ENCODE assay signal across 29 cellular contexts in genomic region chr4:123017078-123017477, GRCh38.
"Had no signal": no experiment of that assay in that cellular context is flagged by ENCODE, and none has a peak within 500 bp of the region (broad histone marks: within the 10 kb centered on the region; RNA-seq: fewer than 3 reads in every experiment).

No MANE protein-coding gene starts in this region.

- H3K4me2 ChIP-seq: hepatocyte had no signal

- DNase-seq: activated CD4-positive, alpha-beta T cell treated with anti-CD3 and anti-CD28 coated beads, Interleukin-2, amount 10 ng/mL, durations not matched to agents 7 days and 5 days; activated CD4-positive, CD25-positive, alpha-beta regulatory T cell treated with anti-CD3 and anti-CD28 coated beads, Interleukin-2, amount 50 U/mL, for 72 hours; activated CD8-positive, alpha-beta memory T cell treated with anti-CD3 and anti-CD28 coated beads, Interleukin-2, amount 10 ng/mL, durations not matched to agents 7 days and 5 days; activated CD8-positive, alpha-beta T cell treated with anti-CD3 and anti-CD28 coated beads for 36 hours; activated gamma-delta T cell treated with Interleukin-2 at 50 U/mL for 16 hours; activated T-cell treated with anti-CD3 and anti-CD28 coated beads for 4 hours; colonic mucosa; dorsolateral prefrontal cortex; effector memory CD8-positive, alpha-beta T cell; glutamatergic neuron; immature natural killer cell; naive thymus-derived CD4-positive, alpha-beta T cell; stimulated activated CD4-positive, alpha-beta T cell treated with anti-CD3 and anti-CD28 coated beads, Interleukin-1b, Interleukin-23, amount 100 ng/mL, for 48 hours; stimulated activated naive CD8-positive, alpha-beta T cell treated with anti-CD3 and anti-CD28 coated beads, Interleukin-15, amount 100 ng/mL, for 72 hours; WERI-Rb-1 had no signal

- ATAC-seq: activated CD8-positive, alpha-beta memory T cell treated with anti-CD3 and anti-CD28 coated beads, Interleukin-2, amount 10 ng/mL, durations not matched to agents 7 days and 5 days; activated CD8-positive, alpha-beta T cell treated with anti-CD3 and anti-CD28 coated beads for 36 hours; activated naive CD4-positive, alpha-beta T cell treated with anti-CD3 and anti-CD28 coated beads, Interleukin-2, amount 50 U/mL, for 72 hours; effector memory CD8-positive, alpha-beta T cell; left lobe of liver; naive thymus-derived CD4-positive, alpha-beta T cell; pancreas; psoas muscle; stimulated activated naive CD8-positive, alpha-beta T cell treated with anti-CD3 and anti-CD28 coated beads, Interleukin-15, amount 100 ng/mL, for 72 hours had no signal

- H3K4me3 ChIP-seq: adrenal gland, ascending aorta, breast epithelium, colonic mucosa, dorsolateral prefrontal cortex, esophagus muscularis mucosa, hepatocyte, lung, pancreas, psoas muscle, right atrium auricular region, skin epidermis, tibial nerve had no signal

- H3K4me1 Mint-ChIP-seq: activated CD4-positive, alpha-beta T cell treated with anti-CD3 and anti-CD28 coated beads, Interleukin-2, amount 10 ng/mL, durations not matched to agents 7 days and 5 days; activated CD8-positive, alpha-beta memory T cell treated with anti-CD3 and anti-CD28 coated beads, Interleukin-2, amount 10 ng/mL, durations not matched to agents 7 days and 5 days; central memory CD8-positive, alpha-beta T cell; immature natural killer cell; naive thymus-derived CD4-positive, alpha-beta T cell; stimulated activated naive CD8-positive, alpha-beta T cell treated with anti-CD3 and anti-CD28 coated beads, Interleukin-15, amount 100 ng/mL, for 72 hours had no signal

- H3K27me3 Mint-ChIP-seq: activated CD4-positive, alpha-beta T cell treated with anti-CD3 and anti-CD28 coated beads, Interleukin-2, amount 10 ng/mL, durations not matched to agents 7 days and 5 days; activated CD8-positive, alpha-beta memory T cell treated with anti-CD3 and anti-CD28 coated beads, Interleukin-2, amount 10 ng/mL, durations not matched to agents 7 days and 5 days; activated CD8-positive, alpha-beta T cell treated with anti-CD3 and anti-CD28 coated beads for 36 hours; central memory CD8-positive, alpha-beta T cell; effector memory CD8-positive, alpha-beta T cell; naive thymus-derived CD4-positive, alpha-beta T cell; stimulated activated naive CD8-positive, alpha-beta T cell treated with anti-CD3 and anti-CD28 coated beads, Interleukin-15, amount 100 ng/mL, for 72 hours had no signal

- H2AFZ ChIP-seq: hepatocyte had no signal

- H3K4me1 ChIP-seq: ascending aorta, breast epithelium, colonic mucosa, pancreas, right atrium auricular region had no signal

- H3K27ac Mint-ChIP-seq: activated CD4-positive, alpha-beta T cell treated with anti-CD3 and anti-CD28 coated beads, Interleukin-2, amount 10 ng/mL, durations not matched to agents 7 days and 5 days; activated CD8-positive, alpha-beta memory T cell treated with anti-CD3 and anti-CD28 coated beads, Interleukin-2, amount 10 ng/mL, durations not matched to agents 7 days and 5 days; activated CD8-positive, alpha-beta T cell treated with anti-CD3 and anti-CD28 coated beads for 36 hours; effector memory CD8-positive, alpha-beta T cell; immature natural killer cell; naive thymus-derived CD4-positive, alpha-beta T cell; stimulated activated naive CD8-positive, alpha-beta T cell treated with anti-CD3 and anti-CD28 coated beads, Interleukin-15, amount 100 ng/mL, for 72 hours had no signal

- H3K9me3 Mint-ChIP-seq: central memory CD8-positive, alpha-beta T cell; effector memory CD8-positive, alpha-beta T cell; immature natural killer cell had no signal

- H3K36me3 ChIP-seq: adrenal gland, ascending aorta, breast epithelium, colonic mucosa, esophagus muscularis mucosa, pancreas, right atrium auricular region, WERI-Rb-1 had no signal

- H3K9me3 ChIP-seq: adrenal gland, ascending aorta, breast epithelium, colonic mucosa, esophagus muscularis mucosa, pancreas, psoas muscle, right atrium auricular region, tibial nerve had no signal

- H3K27ac ChIP-seq: adrenal gland, ascending aorta, breast epithelium, colonic mucosa, dorsolateral prefrontal cortex, esophagus muscularis mucosa, hepatocyte, pancreas, psoas muscle, right atrium auricular region, skin epidermis, WERI-Rb-1 had no signal

- H3K4me3 Mint-ChIP-seq: activated CD4-positive, alpha-beta T cell treated with anti-CD3 and anti-CD28 coated beads, Interleukin-2, amount 10 ng/mL, durations not matched to agents 7 days and 5 days; activated CD8-positive, alpha-beta memory T cell treated with anti-CD3 and anti-CD28 coated beads, Interleukin-2, amount 10 ng/mL, durations not matched to agents 7 days and 5 days; activated CD8-positive, alpha-beta T cell treated with anti-CD3 and anti-CD28 coated beads for 36 hours; central memory CD8-positive, alpha-beta T cell; effector memory CD8-positive, alpha-beta T cell; immature natural killer cell; naive thymus-derived CD4-positive, alpha-beta T cell; stimulated activated naive CD8-positive, alpha-beta T cell treated with anti-CD3 and anti-CD28 coated beads, Interleukin-15, amount 100 ng/mL, for 72 hours had no signal

- H3K27me3 ChIP-seq: adrenal gland, ascending aorta, breast epithelium, colonic mucosa, dorsolateral prefrontal cortex, esophagus muscularis mucosa, hepatocyte, pancreas, right atrium auricular region, tibial nerve had no signal

- H3K79me2 ChIP-seq: hepatocyte had no signal
